ENCODE assay signal across 1 cellular context in genomic region chr19:44943801-44944249, GRCh38.
A peak's percentile ranks its signal among the peaks of the same experiment; 100 is the strongest.
TF ChIP-seq lines count a peak whose summit lies in the region.

No MANE protein-coding gene starts in this region.

TF ChIP-seq in HepG2, 621 proteins besides CTCF, POLR2A, EP300 and RAD21:
- TF ChIP-seq FOXK2 (IDR thresholded peaks at IDR 0.05) (no peak), MAX (IDR thresholded peaks at IDR 0.05) (0 out of 2 replicates have a peak, but pooled peaks have one; percentile 16), MBNL3 (CRISPR knock-in tag; conservative IDR thresholded peaks at IDR 0.05) (no peak), GMEB2 (CRISPR knock-in tag; IDR thresholded peaks at IDR 0.05; ENCODE audit: low read depth) (no peak), MYC (CRISPR knock-in tag; IDR thresholded peaks at IDR 0.05; ENCODE audit: borderline replicate concordance) (0 out of 2 replicates have a peak, but pooled peaks have one; percentile 18), HOXA3 (CRISPR knock-in tag; IDR thresholded peaks at IDR 0.05) (0 out of 2 replicates have a peak, but pooled peaks have one; percentile 22), ZBTB38 (CRISPR knock-in tag; IDR thresholded peaks at IDR 0.05) (peak; percentile 56; the same call in 1 of the 2 replicates), ZNF318 (CRISPR knock-in tag; IDR thresholded peaks at IDR 0.05) (no peak), ZNF264 (CRISPR knock-in tag; IDR thresholded peaks at IDR 0.05) (no peak), MED1 (CRISPR knock-in tag; IDR thresholded peaks at IDR 0.05) (0 out of 2 replicates have a peak, but pooled peaks have one; percentile 15), ZNF687 (CRISPR knock-in tag; IDR thresholded peaks at IDR 0.05) (peak; percentile 64), FOXO1 (CRISPR knock-in tag; IDR thresholded peaks at IDR 0.05) (no peak)
TF ChIP-seq in HepG2: peak in this region for 6.
